ENCODE assay signal across 8 cellular contexts in the genomic region with DNA sequence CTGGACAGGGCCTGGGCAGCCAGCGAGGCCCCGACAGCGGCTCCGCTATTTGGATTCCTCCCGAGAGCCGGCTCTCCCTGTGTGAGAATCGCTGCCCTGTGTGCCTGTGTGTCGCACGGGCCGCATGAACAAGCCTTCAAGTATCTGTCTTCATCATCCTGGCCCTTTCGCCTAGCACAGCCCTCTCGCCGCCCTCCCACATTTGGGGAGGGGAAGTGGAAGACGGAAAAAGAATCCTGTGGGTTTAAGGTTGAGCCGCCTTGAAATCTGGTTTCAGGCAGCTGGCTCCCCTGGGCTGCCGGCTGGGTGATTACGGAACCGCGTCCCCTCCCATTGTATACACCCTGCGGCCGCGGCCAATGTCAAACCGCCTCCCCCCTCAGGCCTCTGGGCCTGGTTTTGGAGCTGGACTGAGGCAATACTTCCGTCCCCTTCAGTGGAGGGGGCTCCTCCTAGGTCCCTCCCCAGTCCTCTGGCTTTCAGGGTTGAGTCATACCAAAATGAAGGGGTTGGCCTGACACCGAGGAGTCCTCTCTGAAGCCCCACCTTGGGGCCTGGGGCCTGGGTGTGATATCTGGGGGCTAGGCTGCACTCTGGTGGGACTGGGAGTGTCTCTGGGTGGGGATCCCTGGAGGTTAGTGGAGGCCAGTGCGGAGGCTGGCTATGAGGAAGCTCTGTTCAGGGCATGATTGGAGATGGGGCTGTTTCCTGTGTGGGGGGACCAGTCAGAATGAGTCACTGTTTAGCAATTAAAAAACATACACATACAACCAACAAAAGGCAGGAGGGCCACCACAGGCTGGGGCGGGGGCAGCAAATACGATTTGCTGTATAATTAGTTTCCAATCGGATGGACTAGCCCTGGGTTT. TPM values are rescaled to one million over a fixed set of nuclear protein-coding genes. Genes with fewer than 3 reads are reported as not detected.
DNase-seq lines count a peak whose midpoint lies in the region; ATAC-seq and TF ChIP-seq lines count a peak whose summit lies in the region.

No MANE protein-coding gene starts in this region.

- peak; percentile 72 to 82 for TF ChIP-seq POLR2A in gastrocnemius medialis (IDR thresholded peaks at IDR 0.05)

- H3K4me1 ChIP-seq in iPS DF 6.9 (ENCODE audit: control insufficient read depth, insufficient read depth, low read length) (peaks cover 17% of the 10 kb centered on the region), gastrocnemius medialis (peaks cover 51 to 53% of the 10 kb centered on the region in 2 donors)

- in situ Hi-C loops in astrocyte of the cerebellum (cut with HindIII; ENCODE audit: low sequenced_read_pairs) = no loop called here
- in situ Hi-C loops in gastrocnemius medialis (cut with MboI; ENCODE audit: low sequenced_read_pairs in 4 of 4) = no loop called here

- H3K27me3 ChIP-seq in iPS DF 6.9 (ENCODE audit: control insufficient read depth, insufficient read depth, low read length) (no peaks in the 10 kb centered on the region), gastrocnemius medialis (no peaks in the 10 kb centered on the region)

- TF ChIP-seq CTCF in astrocyte of the cerebellum (IDR thresholded peaks at IDR 0.05; ENCODE audit: low read depth, low read length, missing control alignments) (no peak), gastrocnemius medialis (IDR thresholded peaks at IDR 0.05 in 4 of 5, conservative IDR thresholded peaks at IDR 0.05 in 1 of 5) (no peak)

- peaks cover 2% of the 10 kb centered on the region for H3K27me3 Mint-ChIP-seq in IgD-negative memory B cell

- H3K36me3 ChIP-seq in iPS DF 6.9 (ENCODE audit: control insufficient read depth, insufficient read depth, low read length) (no peaks in the 10 kb centered on the region), gastrocnemius medialis (no peaks in the 10 kb centered on the region)

- H3K9me3 Mint-ChIP-seq in IgD-negative memory B cell = no peaks in the 10 kb centered on the region

- DNase-seq in DMS153 (lab: John Stamatoyannopoulos, UW) = peak; percentile 46
- peak; percentile 58 for DNase-seq in T-helper 9 cell
- peak; percentile 71 for DNase-seq in astrocyte of the cerebellum (ENCODE audit: low read depth)
- no peak for DNase-seq in iPS DF 6.9 (ENCODE audit: low read depth, low spot score)
- DNase-seq in gastrocnemius medialis = peak; percentile 85 to 90
- DNase-seq in cerebellar nuclear complex (lab: John Stamatoyannopoulos, UW) = no peak

- H3K27ac ChIP-seq in iPS DF 6.9 (ENCODE audit: low read length) (no peak overlapping the region), gastrocnemius medialis (peak overlapping the region; percentile 99 to 100 (median 100))

- H3K4me1 Mint-ChIP-seq in IgD-negative memory B cell = peaks cover 28 to 40% (median 32%) of the 10 kb centered on the region in 3 donors

- H3K4me3 ChIP-seq in astrocyte of the cerebellum (ENCODE audit: low read depth, low read length) (peak overlapping the region; percentile 83), iPS DF 6.9 (ENCODE audit: low read length) (peak overlapping the region; percentile 52; the same call in 1 of the 2 replicates), gastrocnemius medialis (peak overlapping the region; percentile 62 to 90 (median 80))

- ATAC-seq in GM21447 (IDR thresholded peaks at IDR 0.05; ENCODE audit: unreplicated experiment) = peak; percentile 36
- peak; percentile 19 to 22 for ATAC-seq in gastrocnemius medialis

- intact Hi-C loops in gastrocnemius medialis (cut with DNase I; ENCODE audit: low total_unique reads) = loop anchor here (1.0 to 2.0 kb wide), 4 partner anchors 23 to 252 kb away; a partner anchor contains a TSS

- H3K9me3 ChIP-seq in iPS DF 6.9 (ENCODE audit: control insufficient read depth, insufficient read depth, low read length) = no peaks in the 10 kb centered on the region
- H3K9me3 ChIP-seq in gastrocnemius medialis = no peaks in the 10 kb centered on the region

- WGBS in iPS DF 6.9 (ENCODE audit: insufficient coverage, insufficient read length) = no CpG with 5 or more reads among the region's 29 CpGs

- peak overlapping the region; percentile 93 to 99 (median 97) for H3K27ac Mint-ChIP-seq in IgD-negative memory B cell

- H3K36me3 Mint-ChIP-seq in IgD-negative memory B cell = peaks cover 2% of the 10 kb centered on the region

- peak overlapping the region; percentile 90 to 99 (median 98) for H3K4me3 Mint-ChIP-seq in IgD-negative memory B cell

RNA-seq across cellular contexts. Expression of a gene that starts 1.7 kb away (rescaled TPM):
- polyA plus RNA-seq in IgD-negative memory B cell = 71.5 TPM
- 100 to 1,000 TPM; 113 to 222 (median 138) TPM for total RNA-seq in gastrocnemius medialis

Comparison
In these comparisons a context has a peak if more than half of its experiments do, and no peak if none do; other contexts are left out.
1. DNase-seq: peak in DMS153 (single experiment), T-helper 9 cell (single experiment), astrocyte of the cerebellum (single experiment) and gastrocnemius medialis (2 of 2); none in iPS DF 6.9 (single experiment) and cerebellar nuclear complex (0 of 2).
2. Peak in every context shown above with its lines, with median percentiles within 50 percentile points of each other: H3K4me3 ChIP-seq.